In the genomic region with DNA sequence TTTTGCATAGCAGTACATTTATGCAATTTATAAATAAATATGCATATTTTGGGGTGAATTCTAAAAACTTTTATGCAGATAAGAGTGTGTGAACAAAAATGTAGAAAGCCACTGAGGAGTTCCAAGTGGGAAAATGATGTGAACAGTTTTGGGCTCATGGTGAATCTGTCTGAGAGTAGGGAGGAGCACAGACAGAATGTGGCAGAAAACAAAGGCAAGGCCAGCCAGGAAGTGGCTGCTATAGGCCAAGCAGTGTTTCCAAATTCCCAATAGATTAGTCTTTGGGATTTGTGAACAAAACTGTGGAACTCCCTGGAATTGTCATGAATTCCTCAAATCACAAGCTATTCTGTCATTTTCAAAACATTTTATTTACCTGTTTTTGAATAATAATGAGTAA, we compare ENCODE assay signal across 24 cellular contexts.
"Had no signal": no experiment of that assay in that cellular context is flagged by ENCODE, and none has a peak within 500 bp of the region (broad histone marks: within the 10 kb centered on the region; RNA-seq: fewer than 3 reads in every experiment).

No MANE protein-coding gene starts in this region.

- H3K4me1 Mint-ChIP-seq: mesothelial cell of epicardium; naive thymus-derived CD8-positive, alpha-beta T cell had no signal

- H3K4me1 ChIP-seq: adrenal gland, ascending aorta, heart left ventricle, lower lobe of right lung, pancreas, upper lobe of left lung had no signal

- H3K27me3 ChIP-seq: adrenal gland, ascending aorta, brain microvascular endothelial cell, heart left ventricle, pancreas, upper lobe of left lung had no signal

- H3K27ac ChIP-seq: adrenal gland, ascending aorta, brain microvascular endothelial cell, dorsolateral prefrontal cortex, heart left ventricle, lower lobe of right lung, pancreas, upper lobe of left lung, VCaP had no signal

- H3K27ac Mint-ChIP-seq: activated CD8-positive, alpha-beta T cell treated with anti-CD3 and anti-CD28 coated beads, Interleukin-2, amount 10 ng/mL, durations not matched to agents 7 days and 5 days; activated naive CD4-positive, alpha-beta T cell treated with anti-CD3 and anti-CD28 coated beads, Interleukin-2, amount 50 U/mL, for 72 hours; effector memory CD8-positive, alpha-beta T cell; mesothelial cell of epicardium; naive thymus-derived CD8-positive, alpha-beta T cell; T-cell; T-helper 2 cell treated with Interferon-gamma antibody and Interleukin-4, amounts not matched to agents 5 μg/mL and 100 μg/mL, for 36 hours had no signal

- DNase-seq: activated CD4-positive, alpha-beta T cell treated with anti-CD3 and anti-CD28 coated beads, Interleukin-2, amount 50 U/mL, for 1 hour; activated CD4-positive, CD25-positive, alpha-beta regulatory T cell treated with anti-CD3 and anti-CD28 coated beads, Interleukin-2, amount 50 U/mL, for 72 hours; activated CD8-positive, alpha-beta T cell treated with anti-CD3 and anti-CD28 coated beads, Interleukin-2, amount 10 ng/mL, durations not matched to agents 7 days and 5 days; activated T-cell treated with anti-CD3 and anti-CD28 coated beads, Interleukin-2, amount 50 U/mL, for 1 hour; adrenal gland; brain microvascular endothelial cell; dorsolateral prefrontal cortex; effector memory CD8-positive, alpha-beta T cell; heart left ventricle; lower lobe of right lung; naive thymus-derived CD8-positive, alpha-beta T cell; pancreas; right cardiac atrium; stimulated activated CD4-positive, alpha-beta T cell treated with anti-CD3 and anti-CD28 coated beads, Interleukin-4, amount 100 ng/mL, for 4 hours; stimulated activated naive CD8-positive, alpha-beta T cell treated with anti-CD3 and anti-CD28 coated beads, Interleukin-15, Interleukin-2, amounts not matched to agents 100 U/mL and 50 U/mL, for 24 hours; T-cell; upper lobe of left lung had no signal

- H3K36me3 ChIP-seq: adrenal gland, ascending aorta, brain microvascular endothelial cell, heart left ventricle, lower lobe of right lung, pancreas, upper lobe of left lung had no signal

- H3K9me3 Mint-ChIP-seq: central memory CD8-positive, alpha-beta T cell; effector memory CD8-positive, alpha-beta T cell; T-helper 2 cell treated with Interferon-gamma antibody and Interleukin-4, amounts not matched to agents 5 μg/mL and 100 μg/mL, for 36 hours had no signal

- H3K4me3 Mint-ChIP-seq: activated CD8-positive, alpha-beta T cell treated with anti-CD3 and anti-CD28 coated beads, Interleukin-2, amount 10 ng/mL, durations not matched to agents 7 days and 5 days; central memory CD8-positive, alpha-beta T cell; effector memory CD8-positive, alpha-beta T cell; mesothelial cell of epicardium; naive thymus-derived CD8-positive, alpha-beta T cell; T-cell; T-helper 2 cell treated with Interferon-gamma antibody and Interleukin-4, amounts not matched to agents 5 μg/mL and 100 μg/mL, for 36 hours had no signal

- H3K9me3 ChIP-seq: adrenal gland, ascending aorta, pancreas, upper lobe of left lung had no signal

- H3K4me3 ChIP-seq: adrenal gland, ascending aorta, dorsolateral prefrontal cortex, heart left ventricle, lower lobe of right lung, pancreas, upper lobe of left lung had no signal

- ATAC-seq: activated CD8-positive, alpha-beta T cell treated with anti-CD3 and anti-CD28 coated beads, Interleukin-2, amount 10 ng/mL, durations not matched to agents 7 days and 5 days; activated naive CD4-positive, alpha-beta T cell treated with anti-CD3 and anti-CD28 coated beads, Interleukin-2, amount 50 U/mL, for 72 hours; effector memory CD8-positive, alpha-beta T cell; esophagus mucosa; heart left ventricle; naive thymus-derived CD8-positive, alpha-beta T cell; pancreas; right cardiac atrium; stimulated activated naive CD8-positive, alpha-beta T cell treated with anti-CD3 and anti-CD28 coated beads, Interleukin-15, Interleukin-2, amounts not matched to agents 100 U/mL and 50 U/mL, for 24 hours; T-cell had no signal

- H3K36me3 Mint-ChIP-seq: mesothelial cell of epicardium, T-cell had no signal
